In genomic region chr14:69610020-69610858, GRCh38 we compare ENCODE assay signal across 8 cellular contexts. TPM values are rescaled to one million over a fixed set of nuclear protein-coding genes. Genes with fewer than 3 reads are reported as not detected.
DNase-seq lines count a peak whose midpoint lies in the region; ATAC-seq and TF ChIP-seq lines count a peak whose summit lies in the region.

No MANE protein-coding gene starts in this region.

- H3K4me1 ChIP-seq in BE2C (no peaks in the 10 kb centered on the region), Loucy (ENCODE audit: insufficient read depth, low read length, poor library complexity, severe bottlenecking) (peaks cover 43% of the 10 kb centered on the region)

- peaks cover 58% of the 10 kb centered on the region for H3K4me1 Mint-ChIP-seq in dendritic cell treated with granulocyte-macrophage colony-stimulating factor and Interleukin-4, amounts not matched to agents 40 ng/mL and 50 ng/mL, for 4 days (ENCODE audit: low read depth)
- H3K4me1 Mint-ChIP-seq in natural killer cell: peaks cover 39 to 41% of the 10 kb centered on the region in 2 donors

- no peaks in the 10 kb centered on the region for H3F3A ChIP-seq in Loucy (ENCODE audit: low read depth)

- ATAC-seq in natural killer cell: no peak

- peaks cover 22% of the 10 kb centered on the region for H4K20me1 ChIP-seq in Loucy (ENCODE audit: insufficient read depth, low read length, poor library complexity, severe bottlenecking)

- in situ Hi-C loops in GM13977 (cut with MboI; ENCODE audit: low pct_unique_long_range_greater_than_20kb, low sequenced_read_pairs, unreplicated experiment): no loop called here

- no peak for TF ChIP-seq CTCF in BE2C (IDR thresholded peaks at IDR 0.05; ENCODE audit: low read depth, low read length)
- no peak for TF ChIP-seq CTCF in Loucy (conservative IDR thresholded peaks at IDR 0.05; ENCODE audit: low read length)
- no peak for TF ChIP-seq CTCF in natural killer cell (IDR thresholded peaks at IDR 0.05)
- TF ChIP-seq CTCF in GM13977 (IDR thresholded peaks at IDR 0.05; ENCODE audit: extremely low read depth, insufficient read depth, missing control alignments): no peak
- TF ChIP-seq CTCF in lower leg skin (IDR thresholded peaks at IDR 0.05): no peak

- DNase-seq in BE2C (no peak), natural killer cell (no peak), DMS114 treated with DMSO at 0.1 percent for 48 hours (lab: John Stamatoyannopoulos, UW; ENCODE audit: unreplicated experiment) (no peak), GM13977 (ENCODE audit: low spot score) (no peak), RPMI8226 (no peak), lower leg skin (ENCODE audit: low spot score in 2 of 2) (no peak)

- H3K9me3 ChIP-seq in BE2C (no peaks in the 10 kb centered on the region), Loucy (ENCODE audit: insufficient read depth, low read depth, low read length) (no peaks in the 10 kb centered on the region)

- H3K36me3 ChIP-seq in BE2C: no peaks in the 10 kb centered on the region
- H3K36me3 ChIP-seq in Loucy (ENCODE audit: insufficient read depth, low read length): no peaks in the 10 kb centered on the region

- intact Hi-C loops in dendritic cell treated with granulocyte-macrophage colony-stimulating factor and Interleukin-4, amounts not matched to agents 40 ng/mL and 50 ng/mL, for 4 days (cut with micrococcal nuclease): loop anchor here (2.0 to 5.0 kb wide), 2 partner anchors 102 to 157 kb away; partner anchors contain the start of gene SRSF5
- intact Hi-C loops in natural killer cell (cut with micrococcal nuclease) (loop anchor here (5.0 to 10.0 kb wide), 2 partner anchors 458 to 815 kb away; partner anchors contain the start of genes DCAF5 and ZFP36L1), lower leg skin (cut with DNase I; ENCODE audit: low total_unique reads) (no loop called here)

- H3K79me2 ChIP-seq in Loucy (ENCODE audit: insufficient read depth, low read length): peaks cover 43% of the 10 kb centered on the region

- WGBS in lower leg skin, 2 donors: 47 to 51% methylated on average over 8 of the region's 8 CpGs

- H3K27me3 ChIP-seq in BE2C: no peaks in the 10 kb centered on the region
- H3K27me3 ChIP-seq in Loucy (ENCODE audit: insufficient read depth, low read length, poor library complexity, severe bottlenecking): no peaks in the 10 kb centered on the region

- H3K4me2 ChIP-seq in Loucy (ENCODE audit: low read depth, low read length, poor library complexity, severe bottlenecking): peak overlapping the region; percentile 96

- peaks cover 26% of the 10 kb centered on the region for H3K36me3 Mint-ChIP-seq in dendritic cell treated with granulocyte-macrophage colony-stimulating factor and Interleukin-4, amounts not matched to agents 40 ng/mL and 50 ng/mL, for 4 days (ENCODE audit: low read depth)
- H3K36me3 Mint-ChIP-seq in natural killer cell: no peaks in the 10 kb centered on the region

- no peak for TF ChIP-seq POLR2A in lower leg skin (IDR thresholded peaks at IDR 0.05)

- peak overlapping the region; percentile 68 for H2AFZ ChIP-seq in Loucy (ENCODE audit: low read length)

- H3K27ac Mint-ChIP-seq in dendritic cell treated with granulocyte-macrophage colony-stimulating factor and Interleukin-4, amounts not matched to agents 40 ng/mL and 50 ng/mL, for 4 days: peak overlapping the region; percentile 91
- H3K27ac Mint-ChIP-seq in natural killer cell: peak overlapping the region; percentile 95 to 96

- no peaks in the 10 kb centered on the region for H3K27me3 Mint-ChIP-seq in dendritic cell treated with granulocyte-macrophage colony-stimulating factor and Interleukin-4, amounts not matched to agents 40 ng/mL and 50 ng/mL, for 4 days
- no peaks in the 10 kb centered on the region for H3K27me3 Mint-ChIP-seq in natural killer cell (ENCODE audit: low read depth in 2 of 2)

- no peaks in the 10 kb centered on the region for H3K9me2 ChIP-seq in Loucy (replicated peaks; ENCODE audit: low read depth, low read length)

- no peaks in the 10 kb centered on the region for H3K9me3 Mint-ChIP-seq in dendritic cell treated with granulocyte-macrophage colony-stimulating factor and Interleukin-4, amounts not matched to agents 40 ng/mL and 50 ng/mL, for 4 days
- no peaks in the 10 kb centered on the region for H3K9me3 Mint-ChIP-seq in natural killer cell

- H3K9ac ChIP-seq in Loucy (ENCODE audit: low read depth, low read length, poor library complexity, severe bottlenecking): peak overlapping the region; percentile 83

- H3K4me3 Mint-ChIP-seq in dendritic cell treated with granulocyte-macrophage colony-stimulating factor and Interleukin-4, amounts not matched to agents 40 ng/mL and 50 ng/mL, for 4 days: no peak overlapping the region
- H3K4me3 Mint-ChIP-seq in natural killer cell: peak overlapping the region; percentile 74

- H3K4me3 ChIP-seq in BE2C (ENCODE audit: low read depth, low read length): peak overlapping the region; percentile 72
- peak overlapping the region; percentile 79 for H3K4me3 ChIP-seq in Loucy (ENCODE audit: low read length, poor library complexity, severe bottlenecking)
- H3K4me3 ChIP-seq in lower leg skin (ENCODE audit: low read depth, poor library complexity, severe bottlenecking): no peak overlapping the region

RNA-seq across cellular contexts. Expression of gene SUSD6, which starts 1.2 kb away (rescaled TPM):
- polyA plus RNA-seq in BE2C (2012; ENCODE audit: insufficient read depth, insufficient read length, low read depth): 7.2 TPM
- total RNA-seq in natural killer cell: 100 to 1,000 TPM; 119 to 144 (median 140) TPM
- total RNA-seq in lower leg skin: 10 to 100 TPM; 35.5 to 56.7 (median 51.0) TPM

RNA-seq across cellular contexts. Expression of gene CCDC177, which starts 35.6 kb away (rescaled TPM):
- 0.36 TPM for polyA plus RNA-seq in BE2C (2012; ENCODE audit: insufficient read depth, insufficient read length, low read depth)
- not detected for total RNA-seq in natural killer cell
- total RNA-seq in lower leg skin: under 1 TPM in 2 of 4 donors, not detected in 2; 0.12 to 0.19 TPM
